In the genomic region with DNA sequence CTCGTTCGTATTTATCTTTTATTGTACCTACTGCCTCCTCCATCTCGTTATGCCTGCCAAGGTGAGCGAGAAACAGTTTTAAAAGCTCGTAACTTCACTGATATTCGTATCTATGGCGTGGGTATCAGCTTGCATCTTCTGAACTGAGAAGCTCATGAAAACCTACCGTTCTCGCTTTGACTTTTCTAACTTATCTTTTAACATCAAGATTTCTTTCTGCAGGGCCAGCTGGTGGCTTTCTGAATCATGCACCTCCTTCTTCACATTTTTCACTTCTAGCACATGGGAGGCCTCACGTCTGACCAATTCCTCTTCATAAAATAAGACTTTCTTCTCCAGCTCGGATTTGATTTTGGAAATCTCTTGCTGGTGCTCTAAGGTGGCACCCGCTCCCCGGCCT, we compare ENCODE assay signal across 3 cellular contexts.
"Had no signal": no experiment of that assay in that cellular context is flagged by ENCODE, and none has a peak within 500 bp of the region (broad histone marks: within the 10 kb centered on the region; RNA-seq: fewer than 3 reads in every experiment).

No MANE protein-coding gene starts in this region.

- H3K4me3 ChIP-seq: GM12878 had no signal

- DNase-seq: GDM1, GF-D8 had no signal

- ATAC-seq: GM12878 had no signal
